Comparison of ENCODE assay signal across 8 cellular contexts in the genomic region with DNA sequence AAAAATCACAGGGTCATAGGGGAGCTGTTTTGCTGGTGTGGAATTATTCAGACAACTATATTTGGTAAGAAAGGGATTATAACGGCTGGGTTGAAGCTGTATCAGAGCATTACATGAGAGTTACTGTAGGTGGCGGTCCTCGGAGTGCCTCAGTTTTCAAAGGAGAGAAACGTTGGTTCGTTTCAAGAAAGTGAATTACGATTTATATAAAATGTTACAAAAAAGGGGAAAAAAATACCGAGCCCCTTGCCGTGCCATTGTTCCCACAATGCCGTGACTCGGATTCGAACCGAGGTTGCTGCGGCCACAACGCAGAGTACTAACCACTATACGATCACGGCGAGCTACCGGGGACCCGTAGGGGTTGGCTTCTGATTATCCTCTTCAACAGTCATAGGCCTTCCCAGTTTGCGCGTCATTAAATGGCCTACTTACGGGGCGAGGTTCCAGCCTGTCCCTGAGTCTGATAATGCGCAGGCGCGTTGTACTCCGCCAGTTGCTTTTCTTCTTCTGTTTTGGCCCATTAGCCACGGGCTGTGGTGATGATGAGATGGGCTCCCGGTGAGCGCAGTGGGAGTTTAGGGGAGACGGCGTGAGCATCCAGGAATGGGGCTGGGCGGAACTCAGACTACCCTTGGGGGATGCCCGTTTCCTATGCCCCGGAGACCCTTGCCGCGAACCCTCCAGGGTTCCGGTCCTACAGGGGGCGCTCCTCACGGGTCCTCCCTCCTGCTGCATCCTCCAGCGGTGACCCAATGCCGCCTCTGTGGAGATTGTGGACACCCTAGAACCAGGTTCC. TPM values are rescaled to one million over a fixed set of nuclear protein-coding genes. Genes with fewer than 3 reads are reported as not detected.
A peak's percentile ranks its signal among the peaks of the same experiment; 100 is the strongest.
DNase-seq lines count a peak whose midpoint lies in the region; ATAC-seq and TF ChIP-seq lines count a peak whose summit lies in the region.

No MANE protein-coding gene starts in this region.

- peaks cover 6% of the 10 kb centered on the region for H3K4me1 ChIP-seq in Panc1 (ENCODE audit: control insufficient read depth, insufficient read depth, low read length)

- H3K27me3 Mint-ChIP-seq in natural killer cell treated with Interleukin-12 subunit alpha and Interleukin-12 subunit beta and Interleukin-15 and Interleukin-18, amount 100 ng/mL, for 72 hours, result no peaks in the 10 kb centered on the region

- in situ Hi-C loops in KBM-7 (cut with MboI; ENCODE audit: low pct_unique_long_range_greater_than_20kb, low sequenced_read_pairs), result no loop called here
- in situ Hi-C loops in Panc1 (cut with HindIII; ENCODE audit: low pct_unique_long_range_greater_than_20kb, low sequenced_read_pairs), result no loop called here

- H3K27me3 ChIP-seq in Panc1 (ENCODE audit: control insufficient read depth, insufficient read depth, low read length), result no peaks in the 10 kb centered on the region

- no TSS peak for BruUV-seq in Panc1 (replicated peaks; lab: Mats Ljungman, UMichigan)

- H3K36me3 Mint-ChIP-seq in natural killer cell treated with Interleukin-12 subunit alpha and Interleukin-12 subunit beta and Interleukin-15 and Interleukin-18, amount 100 ng/mL, for 72 hours, result no peaks in the 10 kb centered on the region

- no peak overlapping the region for H3K4me3 Mint-ChIP-seq in natural killer cell treated with Interleukin-12 subunit alpha and Interleukin-12 subunit beta and Interleukin-15 and Interleukin-18, amount 100 ng/mL, for 72 hours

- H3K4me1 Mint-ChIP-seq in natural killer cell treated with Interleukin-12 subunit alpha and Interleukin-12 subunit beta and Interleukin-15 and Interleukin-18, amount 100 ng/mL, for 72 hours (ENCODE audit: low read depth in 2 of 2), result peaks cover 5 to 20% of the 10 kb centered on the region in 2 donors

- no peaks in the 10 kb centered on the region for H3K9me3 ChIP-seq in Panc1 (ENCODE audit: control insufficient read depth, insufficient read depth, low read depth, low read length)

- DNase-seq in DMS79 (lab: John Stamatoyannopoulos, UW), result peak; percentile 63
- peak; percentile 98 for DNase-seq in KBM-7
- DNase-seq in Panc1 (ENCODE audit: low read depth, low spot score), result peak; percentile 98
- DNase-seq in activated T-helper 1 cell treated with Interleukin-2 at 50 U/mL for 16 hours (ENCODE audit: low read depth), result peak; percentile 87
- DNase-seq in fibroblast of peridontal ligament (ENCODE audit: extremely low read depth), result peak; percentile 99
- DNase-seq in natural killer cell treated with Interleukin-12 subunit alpha and Interleukin-12 subunit beta and Interleukin-15 and Interleukin-18, amount 100 ng/mL, for 72 hours (ENCODE audit: low spot score), result peak; percentile 93
- peak; percentile 90 for DNase-seq in stimulated activated naive CD4-positive, alpha-beta T cell treated with Interleukin-2 at 50 U/mL for 16 hours (lab: John Stamatoyannopoulos, UW)

- no peaks in the 10 kb centered on the region for H3K9me3 Mint-ChIP-seq in natural killer cell treated with Interleukin-12 subunit alpha and Interleukin-12 subunit beta and Interleukin-15 and Interleukin-18, amount 100 ng/mL, for 72 hours

- ATAC-seq in GM21576 (IDR thresholded peaks at IDR 0.05; ENCODE audit: unreplicated experiment) (peak; percentile 47), Panc1 (peak; percentile 69)
- ATAC-seq in natural killer cell treated with Interleukin-12 subunit alpha and Interleukin-12 subunit beta and Interleukin-15 and Interleukin-18, amount 100 ng/mL, for 72 hours, result peak; percentile 89 to 90

- H3K4me3 ChIP-seq in Panc1 (ENCODE audit: low read depth in 2 of 2, low read length in 2 of 2), result peak overlapping the region; percentile 86 to 100

- no peaks in the 10 kb centered on the region for H3K36me3 ChIP-seq in Panc1 (ENCODE audit: control insufficient read depth, insufficient read depth, low read length)

- CTCF ChIA-PET in Panc1 (lab: Charles Lee), result interaction anchor here (0.6 to 1.5 kb wide), 6 partner anchors 8 to 202 kb away, joined by 3 to 13 read pairs (median 4); no protein-coding TSS in a partner anchor

- POLR2A ChIA-PET in Panc1 (lab: Charles Lee), result interaction anchor here (0.5 to 0.7 kb wide), 3 partner anchors 28 to 1096 kb away, joined by 3 to 4 read pairs (median 3); no protein-coding TSS in a partner anchor

- H3K27ac Mint-ChIP-seq in natural killer cell treated with Interleukin-12 subunit alpha and Interleukin-12 subunit beta and Interleukin-15 and Interleukin-18, amount 100 ng/mL, for 72 hours, result no peak overlapping the region

- H3K27ac ChIP-seq in Panc1 (ENCODE audit: low read length), result peak overlapping the region; percentile 77

- peak; percentile 96 for TF ChIP-seq CTCF in Panc1 (IDR thresholded peaks at IDR 0.05)

- intact Hi-C loops in Panc1 (cut with micrococcal nuclease; ENCODE audit: unreplicated experiment), result no loop called here

RNA-seq across cellular contexts. Expression of a gene that starts 10.8 kb away (rescaled TPM):
- 3.0 TPM for total RNA-seq in Panc1 (2021; ENCODE audit: unreplicated experiment)
- polyA plus RNA-seq in Panc1 (2012; ENCODE audit: insufficient read length), result 4.5 TPM
- 1 to 10 TPM in 1 of 2 donors, under 1 TPM in 1; 0.81 to 1.4 TPM for total RNA-seq in natural killer cell treated with Interleukin-12 subunit alpha and Interleukin-12 subunit beta and Interleukin-15 and Interleukin-18, amount 100 ng/mL, for 72 hours

RNA-seq across cellular contexts. Expression of a gene that starts 53.5 kb away (rescaled TPM):
- 0.23 TPM for total RNA-seq in Panc1 (2021; ENCODE audit: unreplicated experiment)
- polyA plus RNA-seq in Panc1 (2012; ENCODE audit: insufficient read length), result not detected
- not detected for total RNA-seq in natural killer cell treated with Interleukin-12 subunit alpha and Interleukin-12 subunit beta and Interleukin-15 and Interleukin-18, amount 100 ng/mL, for 72 hours

Comparison
In these comparisons a context has a peak if more than half of its experiments do, and no peak if none do; other contexts are left out.
1. Peak in every context shown above with its lines: DNase-seq, ATAC-seq, H3K4me3 ChIP-seq and H3K27ac ChIP-seq.